ENCODE assay signal across 1 cellular context in the genomic region with DNA sequence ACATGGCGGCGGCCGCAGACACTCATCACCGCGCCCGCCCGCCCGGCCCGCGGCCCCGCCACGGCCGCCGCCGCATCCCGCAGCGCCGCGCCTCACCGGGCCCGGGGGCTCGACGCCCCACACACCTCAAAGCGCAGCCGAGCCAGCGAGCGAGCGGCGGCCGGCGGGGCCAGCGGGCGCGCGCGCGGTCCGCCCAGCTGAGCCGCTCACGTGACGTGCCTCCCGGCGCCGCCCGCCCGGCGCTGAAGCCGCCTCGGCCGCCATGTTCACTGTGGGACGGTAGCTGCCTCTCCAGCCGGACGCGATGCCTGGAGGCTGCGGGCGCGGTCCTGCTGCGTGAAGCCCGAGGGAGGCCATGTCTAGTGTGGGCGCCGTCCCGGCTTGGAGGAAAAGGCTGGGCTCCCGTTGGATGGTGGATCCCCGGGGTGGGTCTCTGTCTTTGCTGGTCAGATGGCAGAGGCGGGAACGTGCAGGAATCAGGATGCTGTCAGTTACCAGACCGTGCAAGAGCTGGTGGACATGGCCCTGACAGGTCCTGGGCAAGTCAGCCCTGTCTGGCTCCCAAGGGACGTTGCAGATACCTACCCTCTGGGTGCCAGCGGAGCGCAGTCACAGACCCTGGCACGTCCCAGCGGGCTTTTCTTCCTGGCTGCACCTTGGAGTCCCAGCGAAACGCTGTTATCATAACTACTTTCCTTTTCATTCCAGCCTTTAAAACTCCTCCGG.
TF ChIP-seq lines count a peak whose summit lies in the region.

A gene with protein sequence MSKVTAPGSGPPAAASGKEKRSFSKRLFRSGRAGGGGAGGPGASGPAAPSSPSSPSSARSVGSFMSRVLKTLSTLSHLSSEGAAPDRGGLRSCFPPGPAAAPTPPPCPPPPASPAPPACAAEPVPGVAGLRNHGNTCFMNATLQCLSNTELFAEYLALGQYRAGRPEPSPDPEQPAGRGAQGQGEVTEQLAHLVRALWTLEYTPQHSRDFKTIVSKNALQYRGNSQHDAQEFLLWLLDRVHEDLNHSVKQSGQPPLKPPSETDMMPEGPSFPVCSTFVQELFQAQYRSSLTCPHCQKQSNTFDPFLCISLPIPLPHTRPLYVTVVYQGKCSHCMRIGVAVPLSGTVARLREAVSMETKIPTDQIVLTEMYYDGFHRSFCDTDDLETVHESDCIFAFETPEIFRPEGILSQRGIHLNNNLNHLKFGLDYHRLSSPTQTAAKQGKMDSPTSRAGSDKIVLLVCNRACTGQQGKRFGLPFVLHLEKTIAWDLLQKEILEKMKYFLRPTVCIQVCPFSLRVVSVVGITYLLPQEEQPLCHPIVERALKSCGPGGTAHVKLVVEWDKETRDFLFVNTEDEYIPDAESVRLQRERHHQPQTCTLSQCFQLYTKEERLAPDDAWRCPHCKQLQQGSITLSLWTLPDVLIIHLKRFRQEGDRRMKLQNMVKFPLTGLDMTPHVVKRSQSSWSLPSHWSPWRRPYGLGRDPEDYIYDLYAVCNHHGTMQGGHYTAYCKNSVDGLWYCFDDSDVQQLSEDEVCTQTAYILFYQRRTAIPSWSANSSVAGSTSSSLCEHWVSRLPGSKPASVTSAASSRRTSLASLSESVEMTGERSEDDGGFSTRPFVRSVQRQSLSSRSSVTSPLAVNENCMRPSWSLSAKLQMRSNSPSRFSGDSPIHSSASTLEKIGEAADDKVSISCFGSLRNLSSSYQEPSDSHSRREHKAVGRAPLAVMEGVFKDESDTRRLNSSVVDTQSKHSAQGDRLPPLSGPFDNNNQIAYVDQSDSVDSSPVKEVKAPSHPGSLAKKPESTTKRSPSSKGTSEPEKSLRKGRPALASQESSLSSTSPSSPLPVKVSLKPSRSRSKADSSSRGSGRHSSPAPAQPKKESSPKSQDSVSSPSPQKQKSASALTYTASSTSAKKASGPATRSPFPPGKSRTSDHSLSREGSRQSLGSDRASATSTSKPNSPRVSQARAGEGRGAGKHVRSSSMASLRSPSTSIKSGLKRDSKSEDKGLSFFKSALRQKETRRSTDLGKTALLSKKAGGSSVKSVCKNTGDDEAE (N-terminal part only) (minus strand): TSS at position 186 of the 726 bp plus-strand sequence. CDS start 182 bp downstream, at position 4.

TF ChIP-seq in SK-N-SH, 30 proteins besides CTCF, POLR2A, EP300 and RAD21 (continued from another document):
- TF ChIP-seq, protein P1, sequence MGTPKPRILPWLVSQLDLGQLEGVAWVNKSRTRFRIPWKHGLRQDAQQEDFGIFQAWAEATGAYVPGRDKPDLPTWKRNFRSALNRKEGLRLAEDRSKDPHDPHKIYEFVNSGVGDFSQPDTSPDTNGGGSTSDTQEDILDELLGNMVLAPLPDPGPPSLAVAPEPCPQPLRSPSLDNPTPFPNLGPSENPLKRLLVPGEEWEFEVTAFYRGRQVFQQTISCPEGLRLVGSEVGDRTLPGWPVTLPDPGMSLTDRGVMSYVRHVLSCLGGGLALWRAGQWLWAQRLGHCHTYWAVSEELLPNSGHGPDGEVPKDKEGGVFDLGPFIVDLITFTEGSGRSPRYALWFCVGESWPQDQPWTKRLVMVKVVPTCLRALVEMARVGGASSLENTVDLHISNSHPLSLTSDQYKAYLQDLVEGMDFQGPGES (IDR thresholded peaks at IDR 0.05; ENCODE audit: low read depth, low read length), result no peak
- TF ChIP-seq, protein P2, sequence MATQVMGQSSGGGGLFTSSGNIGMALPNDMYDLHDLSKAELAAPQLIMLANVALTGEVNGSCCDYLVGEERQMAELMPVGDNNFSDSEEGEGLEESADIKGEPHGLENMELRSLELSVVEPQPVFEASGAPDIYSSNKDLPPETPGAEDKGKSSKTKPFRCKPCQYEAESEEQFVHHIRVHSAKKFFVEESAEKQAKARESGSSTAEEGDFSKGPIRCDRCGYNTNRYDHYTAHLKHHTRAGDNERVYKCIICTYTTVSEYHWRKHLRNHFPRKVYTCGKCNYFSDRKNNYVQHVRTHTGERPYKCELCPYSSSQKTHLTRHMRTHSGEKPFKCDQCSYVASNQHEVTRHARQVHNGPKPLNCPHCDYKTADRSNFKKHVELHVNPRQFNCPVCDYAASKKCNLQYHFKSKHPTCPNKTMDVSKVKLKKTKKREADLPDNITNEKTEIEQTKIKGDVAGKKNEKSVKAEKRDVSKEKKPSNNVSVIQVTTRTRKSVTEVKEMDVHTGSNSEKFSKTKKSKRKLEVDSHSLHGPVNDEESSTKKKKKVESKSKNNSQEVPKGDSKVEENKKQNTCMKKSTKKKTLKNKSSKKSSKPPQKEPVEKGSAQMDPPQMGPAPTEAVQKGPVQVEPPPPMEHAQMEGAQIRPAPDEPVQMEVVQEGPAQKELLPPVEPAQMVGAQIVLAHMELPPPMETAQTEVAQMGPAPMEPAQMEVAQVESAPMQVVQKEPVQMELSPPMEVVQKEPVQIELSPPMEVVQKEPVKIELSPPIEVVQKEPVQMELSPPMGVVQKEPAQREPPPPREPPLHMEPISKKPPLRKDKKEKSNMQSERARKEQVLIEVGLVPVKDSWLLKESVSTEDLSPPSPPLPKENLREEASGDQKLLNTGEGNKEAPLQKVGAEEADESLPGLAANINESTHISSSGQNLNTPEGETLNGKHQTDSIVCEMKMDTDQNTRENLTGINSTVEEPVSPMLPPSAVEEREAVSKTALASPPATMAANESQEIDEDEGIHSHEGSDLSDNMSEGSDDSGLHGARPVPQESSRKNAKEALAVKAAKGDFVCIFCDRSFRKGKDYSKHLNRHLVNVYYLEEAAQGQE (IDR thresholded peaks at IDR 0.05; ENCODE audit: low read depth, low read length), result no peak
- TF ChIP-seq FOXJ3 (CRISPR knock-in tag; IDR thresholded peaks at IDR 0.05) (no peak), TCF12 (IDR thresholded peaks at IDR 0.05) (no peak), JUND (IDR thresholded peaks at IDR 0.05) (no peak), MXI1 (IDR thresholded peaks at IDR 0.05; ENCODE audit: low read depth, low read length) (peak; percentile 93), NFIC (IDR thresholded peaks at IDR 0.05; ENCODE audit: borderline replicate concordance) (no peak), YY1 (IDR thresholded peaks at IDR 0.05; ENCODE audit: low read depth) (peak; percentile 99), SIN3A (IDR thresholded peaks at IDR 0.05; ENCODE audit: borderline replicate concordance, low read depth, low read length) (0 out of 2 replicates have a peak, but pooled peaks have one; percentile 56), GATA2 (CRISPR knock-in tag; IDR thresholded peaks at IDR 0.05) (no peak), TEAD4 (IDR thresholded peaks at IDR 0.05; ENCODE audit: borderline replicate concordance, insufficient read depth) (no peak), GABPA (IDR thresholded peaks at IDR 0.05; ENCODE audit: low read depth) (no peak), EZH2phosphoT487 (IDR thresholded peaks at IDR 0.05; ENCODE audit: borderline replicate concordance, low read depth) (no peak), FOSL2 (IDR thresholded peaks at IDR 0.05; ENCODE audit: borderline replicate concordance, low read depth) (no peak), RFX5 (IDR thresholded peaks at IDR 0.05; ENCODE audit: low read length) (no peak), ELF1 (IDR thresholded peaks at IDR 0.05) (no peak), FOXM1 (IDR thresholded peaks at IDR 0.05; ENCODE audit: low read depth) (no peak)
- TF ChIP-seq, protein P3, sequence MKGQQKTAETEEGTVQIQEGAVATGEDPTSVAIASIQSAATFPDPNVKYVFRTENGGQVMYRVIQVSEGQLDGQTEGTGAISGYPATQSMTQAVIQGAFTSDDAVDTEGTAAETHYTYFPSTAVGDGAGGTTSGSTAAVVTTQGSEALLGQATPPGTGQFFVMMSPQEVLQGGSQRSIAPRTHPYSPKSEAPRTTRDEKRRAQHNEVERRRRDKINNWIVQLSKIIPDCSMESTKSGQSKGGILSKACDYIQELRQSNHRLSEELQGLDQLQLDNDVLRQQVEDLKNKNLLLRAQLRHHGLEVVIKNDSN (IDR thresholded peaks at IDR 0.05; ENCODE audit: borderline replicate concordance, low read depth), result peak; percentile 95
- TF ChIP-seq, protein P4, sequence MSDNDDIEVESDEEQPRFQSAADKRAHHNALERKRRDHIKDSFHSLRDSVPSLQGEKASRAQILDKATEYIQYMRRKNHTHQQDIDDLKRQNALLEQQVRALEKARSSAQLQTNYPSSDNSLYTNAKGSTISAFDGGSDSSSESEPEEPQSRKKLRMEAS (IDR thresholded peaks at IDR 0.05; ENCODE audit: low read depth), result no peak; the same call in 1 of the 2 replicates
- TF ChIP-seq, protein P5, sequence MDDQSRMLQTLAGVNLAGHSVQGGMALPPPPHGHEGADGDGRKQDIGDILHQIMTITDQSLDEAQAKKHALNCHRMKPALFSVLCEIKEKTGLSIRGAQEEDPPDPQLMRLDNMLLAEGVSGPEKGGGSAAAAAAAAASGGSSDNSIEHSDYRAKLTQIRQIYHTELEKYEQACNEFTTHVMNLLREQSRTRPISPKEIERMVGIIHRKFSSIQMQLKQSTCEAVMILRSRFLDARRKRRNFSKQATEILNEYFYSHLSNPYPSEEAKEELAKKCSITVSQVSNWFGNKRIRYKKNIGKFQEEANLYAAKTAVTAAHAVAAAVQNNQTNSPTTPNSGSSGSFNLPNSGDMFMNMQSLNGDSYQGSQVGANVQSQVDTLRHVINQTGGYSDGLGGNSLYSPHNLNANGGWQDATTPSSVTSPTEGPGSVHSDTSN (IDR thresholded peaks at IDR 0.05), result peak; percentile 6
